Comparison of ENCODE assay signal across 10 cellular contexts in genomic region chrX:150504399-150505186, GRCh38.
DNase-seq lines count a peak whose midpoint lies in the region; ATAC-seq, FAIRE-seq and TF ChIP-seq lines count a peak whose summit lies in the region.
"Had no signal": no experiment of that assay in that cellular context is flagged by ENCODE, and none has a peak within 500 bp of the region (broad histone marks: within the 10 kb centered on the region; RNA-seq: fewer than 3 reads in every experiment).

No MANE protein-coding gene starts in this region.

- H3K4ac ChIP-seq in IMR-90 (ENCODE audit: low read depth, low read length) = no peak overlapping the region; the same call in 1 of the 2 replicates

- H3K23ac ChIP-seq in IMR-90 (ENCODE audit: low read depth, low read length) = no peak overlapping the region

- H2AFZ ChIP-seq in IMR-90 (replicated peaks; ENCODE audit: low read length, poor library complexity) = no peak overlapping the region

- no peak for TF ChIP-seq POLR2A in IMR-90 (IDR thresholded peaks at IDR 0.05; ENCODE audit: low read depth, low read length)

- H3K4me1 ChIP-seq in IMR-90 (ENCODE audit: control insufficient read depth, insufficient read depth, low read length) = peaks cover 6% of the 10 kb centered on the region

- H3K27me3 ChIP-seq in IMR-90 (ENCODE audit: control insufficient read depth, insufficient read depth, low read length) = no peaks in the 10 kb centered on the region; the same call in 1 of the 2 replicates

- dilution Hi-C loops in IMR-90 (cut with HindIII; ENCODE audit: low sequenced_read_pairs, unreplicated experiment) = no loop called here

- no peak overlapping the region for H3K14ac ChIP-seq in IMR-90 (replicated peaks; ENCODE audit: low read depth, low read length)

- no peaks in the 10 kb centered on the region; the same call in 1 of the 2 replicates for H4K20me1 ChIP-seq in IMR-90 (ENCODE audit: insufficient read depth, low read length)

- no peak overlapping the region for H2BK120ac ChIP-seq in IMR-90 (ENCODE audit: low read depth, low read length)

- H2BK20ac ChIP-seq in IMR-90 (ENCODE audit: low read depth, low read length) = no peak overlapping the region

- H3K56ac ChIP-seq in IMR-90 (ENCODE audit: extremely low read depth, insufficient read depth, low read length) = no peak overlapping the region

- CTCF ChIA-PET in IMR-90 (lab: Yijun Ruan, JAX) = no interaction called here

- no peak overlapping the region for H4K8ac ChIP-seq in IMR-90 (ENCODE audit: low read depth in 2 of 2, low read length in 2 of 2)

- POLR2A ChIA-PET in IMR-90 (lab: Charles Lee; ENCODE audit: unreplicated experiment) = no interaction called here

- no peak overlapping the region for H4K91ac ChIP-seq in IMR-90 (ENCODE audit: insufficient read depth, low read depth, low read length)

- H3K27ac ChIP-seq in IMR-90 (ENCODE audit: insufficient read depth, low read length) = no peak overlapping the region
- H3K27ac ChIP-seq in temporal lobe (ENCODE audit: low read depth, low read length) = peak overlapping the region; percentile 51

- intact Hi-C loops in IMR-90 (cut with micrococcal nuclease) = no loop called here

- peaks cover 0 to 4% of the 10 kb centered on the region in 2 experiments; a peak in 1 of 4 replicates for H3K79me1 ChIP-seq in IMR-90 (ENCODE audit: low read depth in 1 of 2, low read length in 2 of 2)

- H2BK15ac ChIP-seq in IMR-90 (ENCODE audit: low read depth, low read length) = no peak overlapping the region

- in situ Hi-C loops in IMR-90 (cut with MboI; ENCODE audit: low sequenced_read_pairs) = no loop called here

- no TSS peak for BruUV-seq in IMR-90 (replicated peaks; lab: Mats Ljungman, UMichigan)

- no peak for TF ChIP-seq CTCF in IMR-90 (conservative IDR thresholded peaks at IDR 0.05; ENCODE audit: low read depth, low read length)

- 0 out of 2 replicates have a peak, but pooled peaks cover 3% of the 10 kb centered on the region for H3K9me1 ChIP-seq in IMR-90 (ENCODE audit: insufficient read depth, low read length)

- H3K36me3 ChIP-seq in IMR-90 (ENCODE audit: control insufficient read depth, insufficient read depth, low read length) = no peaks in the 10 kb centered on the region

- H2AK5ac ChIP-seq in IMR-90 (ENCODE audit: low read depth, low read length) = no peak overlapping the region

- no peak for FAIRE-seq in frontal cortex (lab: Jason Lieb, UNC)
- FAIRE-seq: islet of Langerhans had no signal

- no peak overlapping the region for H3K4me3 ChIP-seq in IMR-90 (ENCODE audit: insufficient read depth, low read depth, low read length)

- H3K9me3 ChIP-seq in IMR-90 (ENCODE audit: control insufficient read depth, insufficient read depth, low read length) = no peaks in the 10 kb centered on the region

- no peak overlapping the region for H3K18ac ChIP-seq in IMR-90 (ENCODE audit: low read depth, low read length)

- H4K5ac ChIP-seq in IMR-90 (ENCODE audit: low read depth, low read length) = no peak overlapping the region

- no peak for TF ChIP-seq RAD21 in IMR-90 (IDR thresholded peaks at IDR 0.05; ENCODE audit: low read length)

- ATAC-seq in IMR-90 (ENCODE audit: low read depth) (no peak), HG03108 (IDR thresholded peaks at IDR 0.05; ENCODE audit: unreplicated experiment) (no peak)

- DNase-seq in IMR-90 = peak; percentile 37
- peak; percentile 30 for DNase-seq in astrocyte of the hippocampus (ENCODE audit: low read depth, low spot score)
- peak; percentile 30 for DNase-seq in kidney tubule cell (ENCODE audit: low spot score)
- no peak for DNase-seq in NCI-H146 treated with DMSO at 0.1 percent for 48 hours (lab: John Stamatoyannopoulos, UW; ENCODE audit: unreplicated experiment)
- DNase-seq in frontal cortex (ENCODE audit: low spot score in 2 of 2) = no peak
- DNase-seq: activated gamma-delta T cell, NCI-H2081 treated with DMSO at 0.1 percent for 48 hours had no signal

- no peak overlapping the region for H2BK5ac ChIP-seq in IMR-90 (ENCODE audit: low read depth, low read length, poor library complexity, severe bottlenecking)

- WGBS in IMR-90 (ENCODE audit: extremely low coverage in 2 of 2, insufficient read length in 1 of 2), 2 experiments = 59% methylated on average over 4 of the region's 9 CpGs; no CpG with 5 or more reads in 1 of the 2 experiments

- no peak overlapping the region for H3K4me2 ChIP-seq in IMR-90 (ENCODE audit: low read depth, low read length)

- H2AK9ac ChIP-seq in IMR-90 (replicated peaks; ENCODE audit: low read depth, low read length, poor library complexity) = no peak overlapping the region

- no peak overlapping the region for H3K9ac ChIP-seq in IMR-90 (ENCODE audit: low read depth, low read length)

TF ChIP-seq in IMR-90, 13 proteins besides CTCF, POLR2A, EP300 and RAD21:
- TF ChIP-seq USF2 (IDR thresholded peaks at IDR 0.05; ENCODE audit: low read depth, low read length) (no peak), CEBPB (IDR thresholded peaks at IDR 0.05; ENCODE audit: low read depth, low read length) (no peak), NFE2L2 (IDR thresholded peaks at IDR 0.05; ENCODE audit: low read depth, low read length) (no peak), SMC3 (IDR thresholded peaks at IDR 0.05; ENCODE audit: low read depth, low read length) (no peak), RCOR1 (IDR thresholded peaks at IDR 0.05; ENCODE audit: insufficient replicate concordance, low read length) (no peak), MAFK (IDR thresholded peaks at IDR 0.05; ENCODE audit: low read depth, low read length) (no peak), MXI1 (IDR thresholded peaks at IDR 0.05; ENCODE audit: borderline replicate concordance, low read depth, low read length) (no peak), BHLHE40 (IDR thresholded peaks at IDR 0.05; ENCODE audit: low read depth, low read length) (no peak), FOS (IDR thresholded peaks at IDR 0.05; ENCODE audit: low read depth, low read length) (no peak), ELK1 (IDR thresholded peaks at IDR 0.05; ENCODE audit: borderline replicate concordance, low read depth, low read length) (no peak), RFX5 (IDR thresholded peaks at IDR 0.05; ENCODE audit: low read depth, low read length) (no peak)

Comparison
In these comparisons a context has a peak if more than half of its experiments do, and no peak if none do; other contexts are left out.
1. DNase-seq: peak in IMR-90 (single experiment), astrocyte of the hippocampus (single experiment) and kidney tubule cell (single experiment); none in NCI-H146 treated with DMSO at 0.1 percent for 48 hours (single experiment) and frontal cortex (0 of 2).